ENCODE assay signal across 1 cellular context in genomic region chr11:2122222-2122906, GRCh38.
TF ChIP-seq lines count a peak whose summit lies in the region.

No MANE protein-coding gene starts in this region.

TF ChIP-seq in A549, 52 proteins besides CTCF, POLR2A, EP300 and RAD21:
- TF ChIP-seq NFE2L2 (conservative IDR thresholded peaks at IDR 0.05; ENCODE audit: low read length): 0 out of 2 replicates have a peak, but pooled peaks have one; percentile 34
- TF ChIP-seq FOSL2 (IDR thresholded peaks at IDR 0.05): no peak
- TF ChIP-seq FOSL2 (CRISPR knock-in tag; IDR thresholded peaks at IDR 0.05): no peak
